In the genomic region with DNA sequence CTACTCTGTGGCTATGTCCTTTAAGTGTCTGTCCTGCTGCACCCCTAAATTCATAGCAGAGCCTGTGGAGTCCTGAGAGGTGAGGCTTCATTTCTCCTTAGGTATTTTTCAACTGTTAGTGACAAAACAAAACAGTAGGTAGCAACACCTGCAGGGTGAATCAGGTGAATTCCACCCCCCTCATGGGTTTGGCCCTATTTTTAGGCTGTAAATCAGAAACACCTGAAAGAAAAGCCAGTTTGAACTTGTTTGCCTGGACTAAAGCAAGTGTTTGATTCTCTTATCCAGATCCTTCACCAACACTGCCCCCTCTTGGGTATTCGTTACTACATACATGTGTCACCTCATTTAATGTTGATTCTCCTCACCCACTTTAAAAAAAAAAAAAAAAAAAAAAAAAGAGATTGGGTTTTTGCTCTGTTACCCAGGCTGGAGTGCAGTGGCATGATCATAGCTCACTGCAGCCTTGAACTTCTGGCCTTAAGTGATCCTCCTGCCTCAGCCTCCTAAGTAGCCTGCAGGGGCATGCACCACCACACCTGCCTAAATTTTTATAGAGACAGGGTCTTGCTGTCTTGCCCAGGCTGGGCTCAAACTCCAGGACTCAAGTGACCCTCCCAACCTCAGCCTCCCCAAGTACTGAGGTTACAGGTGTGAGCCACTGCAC, we compare ENCODE assay signal across 9 cellular contexts. TPM values are rescaled to one million over a fixed set of nuclear protein-coding genes. Genes with fewer than 3 reads are reported as not detected.
A peak's percentile ranks its signal among the peaks of the same experiment; 100 is the strongest.
DNase-seq lines count a peak whose midpoint lies in the region; ATAC-seq and TF ChIP-seq lines count a peak whose summit lies in the region.
"Had no signal": no experiment of that assay in that cellular context is flagged by ENCODE, and none has a peak within 500 bp of the region (broad histone marks: within the 10 kb centered on the region; RNA-seq: fewer than 3 reads in every experiment).

No MANE protein-coding gene starts in this region.

- H3K9ac ChIP-seq in fibroblast of lung (ENCODE audit: insufficient read depth, low read length), result no peak overlapping the region

- H3K9me3 Mint-ChIP-seq in activated CD4-positive, alpha-beta T cell treated with anti-CD3 and anti-CD28 coated beads, Interleukin-2, amount 10 ng/mL, durations not matched to agents 24 days and 14 days, result no peaks in the 10 kb centered on the region
- no peaks in the 10 kb centered on the region for H3K9me3 Mint-ChIP-seq in progenitor cell of endocrine pancreas (ENCODE audit: low read depth)

- no peak overlapping the region for H3K4me3 ChIP-seq in fibroblast of lung (replicated peaks in 1 of 4; ENCODE audit: control extremely low read depth in 1 of 4, insufficient read depth in 1 of 4, low read depth in 3 of 4, low read length in 4 of 4)

- no peaks in the 10 kb centered on the region for H3K9me3 ChIP-seq in fibroblast of lung (ENCODE audit: control insufficient read depth, insufficient read depth, low read depth, low read length)

- H3K4me1 ChIP-seq in fibroblast of lung (ENCODE audit: control insufficient read depth, extremely low read depth, insufficient read depth, low read length), result no peaks in the 10 kb centered on the region

- DNase-seq in G401 (ENCODE audit: low spot score) (peak; percentile 34), NCI-H446 treated with DMSO at 0.1 percent for 48 hours (lab: John Stamatoyannopoulos, UW) (peak; percentile 26), fibroblast of lung (ENCODE audit: low read depth in 2 of 2) (peak; percentile 73 to 88), progenitor cell of endocrine pancreas (ENCODE audit: low spot score, unreplicated experiment) (no peak)
- peak; percentile 86 for DNase-seq in activated CD4-positive, alpha-beta T cell treated with anti-CD3 and anti-CD28 coated beads, Interleukin-2, amount 10 ng/mL, durations not matched to agents 24 days and 14 days

- H3K36me3 ChIP-seq in fibroblast of lung (ENCODE audit: control insufficient read depth, insufficient read depth, low read length), result no peaks in the 10 kb centered on the region

- H3K4me2 ChIP-seq in fibroblast of lung (ENCODE audit: extremely low read depth, insufficient read depth, low read length), result no peak overlapping the region

- peak; percentile 34 for TF ChIP-seq CTCF in 22Rv1 (IDR thresholded peaks at IDR 0.05)
- TF ChIP-seq CTCF in fibroblast of lung (conservative IDR thresholded peaks at IDR 0.05 in 1 of 2, IDR thresholded peaks at IDR 0.05 in 1 of 2; ENCODE audit: low read depth in 1 of 2, low read length in 2 of 2), result peak; percentile 46 to 53
- peak; percentile 52 for TF ChIP-seq CTCF in progenitor cell of endocrine pancreas (IDR thresholded peaks at IDR 0.05; ENCODE audit: unreplicated experiment)

- ATAC-seq in HG03066 (IDR thresholded peaks at IDR 0.05; ENCODE audit: low read depth, unreplicated experiment) (peak; percentile 60), HG02852 (IDR thresholded peaks at IDR 0.05; ENCODE audit: unreplicated experiment) (no peak)

- no peaks in the 10 kb centered on the region for H3K79me2 ChIP-seq in fibroblast of lung (ENCODE audit: control insufficient read depth, insufficient read depth, low read length)

- H3K36me3 Mint-ChIP-seq in activated CD4-positive, alpha-beta T cell treated with anti-CD3 and anti-CD28 coated beads, Interleukin-2, amount 10 ng/mL, durations not matched to agents 24 days and 14 days (ENCODE audit: low read depth), result no peaks in the 10 kb centered on the region
- no peaks in the 10 kb centered on the region for H3K36me3 Mint-ChIP-seq in progenitor cell of endocrine pancreas (ENCODE audit: insufficient read depth)

- H3K27ac Mint-ChIP-seq in activated CD4-positive, alpha-beta T cell treated with anti-CD3 and anti-CD28 coated beads, Interleukin-2, amount 10 ng/mL, durations not matched to agents 24 days and 14 days, result no peak overlapping the region
- H3K27ac Mint-ChIP-seq in progenitor cell of endocrine pancreas, result peak overlapping the region; percentile 87

- H3K4me1 Mint-ChIP-seq in activated CD4-positive, alpha-beta T cell treated with anti-CD3 and anti-CD28 coated beads, Interleukin-2, amount 10 ng/mL, durations not matched to agents 24 days and 14 days, result peaks cover 24% of the 10 kb centered on the region
- H3K4me1 Mint-ChIP-seq in progenitor cell of endocrine pancreas (ENCODE audit: low read depth), result peaks cover 9% of the 10 kb centered on the region

- H2AFZ ChIP-seq in fibroblast of lung (ENCODE audit: low read length), result no peak overlapping the region

- H4K20me1 ChIP-seq in fibroblast of lung (ENCODE audit: control insufficient read depth, extremely low read depth, insufficient read depth, low read length), result no peaks in the 10 kb centered on the region

- peaks cover 2% of the 10 kb centered on the region for H3K27me3 ChIP-seq in fibroblast of lung (ENCODE audit: control insufficient read depth, insufficient read depth, low read length)

- in situ Hi-C loops in G401 (cut with HindIII; ENCODE audit: low sequenced_read_pairs), result no loop called here

- H3K27me3 Mint-ChIP-seq in activated CD4-positive, alpha-beta T cell treated with anti-CD3 and anti-CD28 coated beads, Interleukin-2, amount 10 ng/mL, durations not matched to agents 24 days and 14 days, result no peaks in the 10 kb centered on the region
- H3K27me3 Mint-ChIP-seq in progenitor cell of endocrine pancreas, result peaks cover 5% of the 10 kb centered on the region

- intact Hi-C loops in activated CD4-positive, alpha-beta T cell treated with anti-CD3 and anti-CD28 coated beads, Interleukin-2, amount 10 ng/mL, durations not matched to agents 24 days and 14 days (cut with micrococcal nuclease), result loop anchor here (1.0 to 10.0 kb wide), 5 partner anchors 44 to 325 kb away; a partner anchor contains a TSS

- no peak overlapping the region for H3K4me3 Mint-ChIP-seq in activated CD4-positive, alpha-beta T cell treated with anti-CD3 and anti-CD28 coated beads, Interleukin-2, amount 10 ng/mL, durations not matched to agents 24 days and 14 days
- no peak overlapping the region for H3K4me3 Mint-ChIP-seq in progenitor cell of endocrine pancreas (ENCODE audit: low read depth)

- H3K27ac ChIP-seq in 22Rv1 (no peak overlapping the region), fibroblast of lung (ENCODE audit: insufficient read depth, low read length) (no peak overlapping the region)

RNA-seq across cellular contexts. Expression of a gene that starts 10.3 kb away (rescaled TPM):
- not detected in 2 replicates for total RNA-seq in G401 (2014; rRNA removed; shearing (Covaris generic))
- total RNA-seq in activated CD4-positive, alpha-beta T cell treated with anti-CD3 and anti-CD28 coated beads, Interleukin-2, amount 10 ng/mL, durations not matched to agents 24 days and 14 days, result not detected in 2 replicates
- not detected in 2 replicates for total RNA-seq in fibroblast of lung
- not detected in 2 replicates for polyA plus RNA-seq in fibroblast of lung
- polyA plus RNA-seq in fibroblast of lung (2012), result not detected in 2 replicates
- not detected in 2 replicates for polyA minus RNA-seq in fibroblast of lung (ENCODE audit: low replicate concordance)
- total RNA-seq in progenitor cell of endocrine pancreas, result not detected in 2 replicates
- total RNA-seq: mononuclear cell had no signal

RNA-seq across cellular contexts. Expression of a gene that starts 18.5 kb away (rescaled TPM):
- 8.7 and 9.1 TPM in 2 replicates for total RNA-seq in G401 (2014; rRNA removed; shearing (Covaris generic))
- total RNA-seq in activated CD4-positive, alpha-beta T cell treated with anti-CD3 and anti-CD28 coated beads, Interleukin-2, amount 10 ng/mL, durations not matched to agents 24 days and 14 days, result 4.9 and 5.8 TPM in 2 replicates
- total RNA-seq in fibroblast of lung, result 18.5 and 21.6 TPM in 2 replicates
- polyA plus RNA-seq in fibroblast of lung, result 7.2 and 9.9 TPM in 2 replicates
- 5.9 and 8.4 TPM in 2 replicates for polyA plus RNA-seq in fibroblast of lung (2012)
- polyA minus RNA-seq in fibroblast of lung (ENCODE audit: low replicate concordance), result 6.2 and 7.4 TPM in 2 replicates
- total RNA-seq in progenitor cell of endocrine pancreas, result 14.9 and 15.0 TPM in 2 replicates
